8 cellular contexts compared by ENCODE assay signal in genomic region chr16:77675464-77676324, GRCh38. TPM values are rescaled to one million over a fixed set of nuclear protein-coding genes. Genes with fewer than 3 reads are reported as not detected.
DNase-seq lines count a peak whose midpoint lies in the region; ATAC-seq lines count a peak whose summit lies in the region.

No MANE protein-coding gene starts in this region.

- ATAC-seq in HG02678 (IDR thresholded peaks at IDR 0.05; ENCODE audit: unreplicated experiment) (peak; percentile 65), HG02870 (IDR thresholded peaks at IDR 0.05; ENCODE audit: unreplicated experiment) (no peak)

- peak; percentile 70 for DNase-seq in Daoy (ENCODE audit: low read depth)
- DNase-seq in NCI-H2196 (lab: John Stamatoyannopoulos, UW; ENCODE audit: unreplicated experiment), result peak; percentile 58
- peak; percentile 40 for DNase-seq in activated CD4-positive, CD25-positive, alpha-beta regulatory T cell treated with anti-CD3 and anti-CD28 coated beads, Interleukin-2, amount 50 U/mL, for 16 hours (ENCODE audit: low read depth, low spot score)
- peak; percentile 45 for DNase-seq in central memory CD4-positive, alpha-beta T cell
- peak; percentile 17 for DNase-seq in kidney glomerular epithelial cell (lab: John Stamatoyannopoulos, UW)
- DNase-seq in stimulated activated CD4-positive, alpha-beta T cell treated with anti-CD3 and anti-CD28 coated beads, Interleukin-2, amount 100 ng/mL, for 4 hours (ENCODE audit: low read depth), result peak; percentile 31

RNA-seq across cellular contexts. Expression of gene NUDT7, which starts 46.6 kb away (rescaled TPM):
- total RNA-seq in Daoy (2014; rRNA removed; shearing (Covaris generic)), result 0.51 and 4.5 TPM in 2 replicates

Comparison
In these comparisons a context has a peak if more than half of its experiments do, and no peak if none do; other contexts are left out.
1. DNase-seq: peak in every context shown above with its lines; median percentile 70 in Daoy; 58 in NCI-H2196; 45 in central memory CD4-positive, alpha-beta T cell; 40 in activated CD4-positive, CD25-positive, alpha-beta regulatory T cell treated with anti-CD3 and anti-CD28 coated beads, Interleukin-2, amount 50 U/mL, for 16 hours; 31 in stimulated activated CD4-positive, alpha-beta T cell treated with anti-CD3 and anti-CD28 coated beads, Interleukin-2, amount 100 ng/mL, for 4 hours; 17 in kidney glomerular epithelial cell.